17 cellular contexts compared by ENCODE assay signal in genomic region chr19:41123716-41124244, GRCh38. TPM values are rescaled to one million over a fixed set of nuclear protein-coding genes. Genes with fewer than 3 reads are reported as not detected.
DNase-seq lines count a peak whose midpoint lies in the region; ATAC-seq, FAIRE-seq and TF ChIP-seq lines count a peak whose summit lies in the region.
"Had no signal": no experiment of that assay in that cellular context is flagged by ENCODE, and none has a peak within 500 bp of the region (broad histone marks: within the 10 kb centered on the region; RNA-seq: fewer than 3 reads in every experiment).

No MANE protein-coding gene starts in this region.

- no peaks in the 10 kb centered on the region for H3K79me2 ChIP-seq in H1 (ENCODE audit: control insufficient read depth in 1 of 2, insufficient read depth in 2 of 2, low read length in 2 of 2)
- H3K79me2 ChIP-seq in HepG2 (ENCODE audit: insufficient read depth, low read length), result no peaks in the 10 kb centered on the region

- 98% methylated on average over 8 of the region's 10 CpGs; no CpG with 5 or more reads in 1 of the 2 experiments for WGBS in IMR-90 (ENCODE audit: extremely low coverage in 2 of 2, insufficient read length in 1 of 2), 2 experiments
- 95% methylated on average over 9 of the region's 10 CpGs; no CpG with 5 or more reads in 1 of the 2 experiments for WGBS in H1 (ENCODE audit: extremely low coverage in 1 of 2, insufficient coverage in 1 of 2, insufficient read length in 1 of 2, insufficient replicate concordance in 2 of 2, low coverage in 1 of 2, low lambda C conversion rate in 2 of 2, missing lambda C conversion rate in 1 of 2), 2 experiments
- no CpG with 5 or more reads among the region's 10 CpGs for WGBS in neuronal stem cell (ENCODE audit: extremely low coverage in 2 of 2, insufficient read length in 2 of 2, insufficient replicate concordance in 1 of 2), 2 donors
- WGBS in HepG2 (ENCODE audit: low lambda C conversion rate), result 58% methylated on average over 10 of the region's 10 CpGs

- H3K27me3 ChIP-seq in IMR-90 (ENCODE audit: control insufficient read depth, insufficient read depth, low read length), result no peaks in the 10 kb centered on the region; the same call in 1 of the 2 replicates
- H3K27me3 ChIP-seq in H1 (replicated peaks in 1 of 4; ENCODE audit: control insufficient read depth in 3 of 4, extremely low read depth in 1 of 4, insufficient read depth in 3 of 4, low read length in 3 of 4), result peaks cover 0 to under 1% (median 0%) of the 10 kb centered on the region in 4 experiments; a peak in 1 of 7 replicates
- peaks cover 0 to 6% (median 0%) of the 10 kb centered on the region in 3 experiments for H3K27me3 ChIP-seq in neuronal stem cell (ENCODE audit: control insufficient read depth in 3 of 3, insufficient read depth in 3 of 3, low read depth in 1 of 3, low read length in 3 of 3)
- H3K27me3 ChIP-seq in HepG2 (ENCODE audit: control insufficient read depth in 1 of 2, insufficient read depth in 2 of 2, low read length in 2 of 2), result peaks cover 0 to 4% of the 10 kb centered on the region in 2 experiments; a peak in 3 of 5 replicates

- intact Hi-C loops in IMR-90 (cut with micrococcal nuclease) (no loop called here), HepG2 (cut with micrococcal nuclease; ENCODE audit: unreplicated experiment) (no loop called here)
- intact Hi-C loops in activated naive CD4-positive, alpha-beta T cell treated with anti-CD3 and anti-CD28 coated beads for 36 hours (cut with micrococcal nuclease), result no loop called here

- BruUV-seq in IMR-90 (replicated peaks; lab: Mats Ljungman, UMichigan), result no TSS peak
- BruUV-seq in HepG2 (replicated peaks; lab: Mats Ljungman, UMichigan), result no TSS peak

- H2AK5ac ChIP-seq in IMR-90 (ENCODE audit: low read depth, low read length), result no peak overlapping the region
- H2AK5ac ChIP-seq in H1 (ENCODE audit: low read depth, low read length), result no peak overlapping the region
- H2AK5ac ChIP-seq in neuronal stem cell (ENCODE audit: low read depth, low read length), result peak overlapping the region; percentile 70

- TF ChIP-seq POLR2A in IMR-90 (IDR thresholded peaks at IDR 0.05; ENCODE audit: low read depth, low read length) (no peak), H1 (IDR thresholded peaks at IDR 0.05; ENCODE audit: control extremely low read depth in 1 of 2, low read depth in 2 of 2, low read length in 2 of 2) (no peak), HepG2 (IDR thresholded peaks at IDR 0.05; ENCODE audit: insufficient read depth in 1 of 2, low read depth in 2 of 2, low read length in 2 of 2) (no peak)

- H3K4me2 ChIP-seq in IMR-90 (ENCODE audit: low read depth, low read length) (no peak overlapping the region), H1 (ENCODE audit: insufficient read depth in 1 of 2, low read depth in 2 of 2, low read length in 2 of 2) (no peak overlapping the region), neuronal stem cell (ENCODE audit: insufficient read depth, low read length, poor library complexity, severe bottlenecking) (no peak overlapping the region), HepG2 (ENCODE audit: low read depth, low read length) (no peak overlapping the region)
- H3K4me2 ChIP-seq: SK-N-SH had no signal

- in situ Hi-C loops in IMR-90 (cut with MboI; ENCODE audit: low sequenced_read_pairs) (no loop called here), HepG2 (cut with HindIII; ENCODE audit: extremely low pct_ligation_motif_present, low pct_unique_long_range_greater_than_20kb) (no loop called here)

- H3K4ac ChIP-seq in IMR-90 (ENCODE audit: low read depth, low read length), result no peak overlapping the region
- H3K4ac ChIP-seq in H1 (replicated peaks; ENCODE audit: insufficient read length, low read depth, low read length), result no peak overlapping the region
- no peak overlapping the region for H3K4ac ChIP-seq in neuronal stem cell (ENCODE audit: low read length)

- H2BK120ac ChIP-seq in IMR-90 (ENCODE audit: low read depth, low read length) (no peak overlapping the region), H1 (replicated peaks; ENCODE audit: low read depth, low read length) (no peak overlapping the region), neuronal stem cell (ENCODE audit: low read depth, low read length) (no peak overlapping the region)

- no peak overlapping the region for H3K4me3 Mint-ChIP-seq in activated naive CD4-positive, alpha-beta T cell treated with anti-CD3 and anti-CD28 coated beads for 36 hours
- no peak overlapping the region for H3K4me3 Mint-ChIP-seq in activated CD4-positive, alpha-beta memory T cell treated with anti-CD3 and anti-CD28 coated beads, Interleukin-2, amount 10 ng/mL, durations not matched to agents 7 days and 5 days
- H3K4me3 Mint-ChIP-seq: CD14-positive monocyte had no signal

- TF ChIP-seq CTCF in IMR-90 (conservative IDR thresholded peaks at IDR 0.05; ENCODE audit: low read depth, low read length) (no peak), H1 (IDR thresholded peaks at IDR 0.05; ENCODE audit: control extremely low read depth in 1 of 3, insufficient read depth in 1 of 3, low read depth in 1 of 3, low read length in 3 of 3) (no peak), HepG2 (CRISPR knock-in tag; IDR thresholded peaks at IDR 0.05) (no peak)

- H4K20me1 ChIP-seq in IMR-90 (ENCODE audit: insufficient read depth, low read length) (no peaks in the 10 kb centered on the region), H1 (replicated peaks in 1 of 2; ENCODE audit: control insufficient read depth in 1 of 2, insufficient read depth in 2 of 2, low read length in 2 of 2) (no peaks in the 10 kb centered on the region), HepG2 (ENCODE audit: insufficient read depth, low read length) (no peaks in the 10 kb centered on the region)

- H3K4me1 ChIP-seq in IMR-90 (ENCODE audit: control insufficient read depth, insufficient read depth, low read length), result no peaks in the 10 kb centered on the region
- peaks cover 0 to 5% (median 3%) of the 10 kb centered on the region in 4 experiments; a peak in 3 of 7 replicates for H3K4me1 ChIP-seq in H1 (replicated peaks in 1 of 4; ENCODE audit: control insufficient read depth in 3 of 4, insufficient read depth in 4 of 4, low read length in 3 of 4)
- no peaks in the 10 kb centered on the region for H3K4me1 ChIP-seq in neuronal stem cell (ENCODE audit: control insufficient read depth in 2 of 2, insufficient read depth in 1 of 2, low read depth in 1 of 2, low read length in 2 of 2)
- no peaks in the 10 kb centered on the region for H3K4me1 ChIP-seq in HepG2 (ENCODE audit: insufficient read depth, low read length)

- no peak for TF ChIP-seq EP300 in H1 (IDR thresholded peaks at IDR 0.05; ENCODE audit: borderline replicate concordance in 1 of 2, low read depth in 2 of 2, low read length in 2 of 2)
- TF ChIP-seq EP300 in HepG2 (IDR thresholded peaks at IDR 0.05; ENCODE audit: low read depth in 2 of 2, low read length in 2 of 2), result no peak
- no peak for TF ChIP-seq EP300 in HepG2 (CRISPR knock-in tag; IDR thresholded peaks at IDR 0.05; ENCODE audit: borderline replicate concordance)

- peaks cover 2% of the 10 kb centered on the region; the same call in 1 of the 2 replicates for H3K23me2 ChIP-seq in H1 (ENCODE audit: low read depth, low read length)

- peak; percentile 53 for DNase-seq in activated effector memory CD4-positive, alpha-beta T cell treated with anti-CD3 and anti-CD28 coated beads, Interleukin-2, amount 50 U/mL, for 16 hours
- no peak for DNase-seq in activated effector memory CD4-positive, alpha-beta T cell treated with Interleukin-2 at 50 U/mL for 16 hours
- DNase-seq in IMR-90, result no peak
- no peak for DNase-seq in H1 (ENCODE audit: low read depth in 1 of 2, low spot score in 2 of 2)
- no peak for DNase-seq in neuronal stem cell (ENCODE audit: low spot score)
- DNase-seq in activated naive CD4-positive, alpha-beta T cell treated with anti-CD3 and anti-CD28 coated beads for 36 hours, result no peak
- no peak for DNase-seq in HepG2 (ENCODE audit: low spot score)
- DNase-seq in activated CD4-positive, alpha-beta memory T cell treated with anti-CD3 and anti-CD28 coated beads, Interleukin-2, amount 10 ng/mL, durations not matched to agents 7 days and 5 days, result no peak
- DNase-seq: GF-D8, NCI-H1105 treated with DMSO at 0.1 percent for 48 hours, NCI-H187, SK-N-SH had no signal

- H2AK9ac ChIP-seq in IMR-90 (replicated peaks; ENCODE audit: low read depth, low read length, poor library complexity), result no peak overlapping the region

- no peak overlapping the region for H3K4me3 ChIP-seq in IMR-90 (ENCODE audit: insufficient read depth, low read depth, low read length)
- no peak overlapping the region for H3K4me3 ChIP-seq in H1 (ENCODE audit: extremely low read depth in 1 of 4, insufficient read depth in 2 of 4, low read depth in 3 of 4, low read length in 4 of 4)
- H3K4me3 ChIP-seq in neuronal stem cell (ENCODE audit: low read length in 2 of 2), result no peak overlapping the region
- H3K4me3 ChIP-seq in HepG2 (replicated peaks in 1 of 3; ENCODE audit: insufficient read depth in 1 of 3, low read depth in 2 of 3, low read length in 3 of 3), result no peak overlapping the region

- H3K27ac ChIP-seq in IMR-90 (ENCODE audit: insufficient read depth, low read length) (no peak overlapping the region), H1 (ENCODE audit: low read depth, low read length) (no peak overlapping the region), neuronal stem cell (replicated peaks; ENCODE audit: low read length) (no peak overlapping the region), HepG2 (ENCODE audit: extremely low read length, insufficient read depth, low read length) (no peak overlapping the region)

- H3K14ac ChIP-seq in IMR-90 (replicated peaks; ENCODE audit: low read depth, low read length), result no peak overlapping the region
- H3K14ac ChIP-seq in H1 (ENCODE audit: insufficient read length), result no peak overlapping the region
- H3K14ac ChIP-seq in neuronal stem cell (ENCODE audit: low read length), result no peak overlapping the region

- H3K18ac ChIP-seq in IMR-90 (ENCODE audit: low read depth, low read length) (no peak overlapping the region), H1 (ENCODE audit: extremely low read depth, low read length) (no peak overlapping the region), neuronal stem cell (ENCODE audit: low read length) (peak overlapping the region; percentile 19)

- no peaks in the 10 kb centered on the region for H3K9me3 ChIP-seq in IMR-90 (ENCODE audit: control insufficient read depth, insufficient read depth, low read length)
- H3K9me3 ChIP-seq in H1 (ENCODE audit: insufficient read depth in 2 of 2, low read depth in 1 of 2, low read length in 1 of 2), result no peaks in the 10 kb centered on the region
- no peaks in the 10 kb centered on the region for H3K9me3 ChIP-seq in neuronal stem cell (replicated peaks in 1 of 2; ENCODE audit: control insufficient read depth in 2 of 2, insufficient read depth in 1 of 2, low read depth in 1 of 2, low read length in 2 of 2)
- no peaks in the 10 kb centered on the region for H3K9me3 ChIP-seq in HepG2 (ENCODE audit: low read length)
- H3K9me3 ChIP-seq: SK-N-SH had no signal

- POLR2A ChIA-PET in IMR-90 (lab: Charles Lee; ENCODE audit: unreplicated experiment), result no interaction called here
- POLR2A ChIA-PET in H1 (lab: Charles Lee; ENCODE audit: partially characterized antibody), result interaction anchor here (0.7 kb wide), 1 partner anchor 13 kb away, joined by 3 read pairs; no protein-coding TSS in a partner anchor
- POLR2A ChIA-PET in HepG2 (lab: Yijun Ruan, JAX), result no interaction called here
- POLR2A ChIA-PET in activated CD4-positive, alpha-beta memory T cell treated with anti-CD3 and anti-CD28 coated beads, Interleukin-2, amount 10 ng/mL, durations not matched to agents 7 days and 5 days (lab: Charles Lee), result no interaction called here

- TF ChIP-seq RAD21 in IMR-90 (IDR thresholded peaks at IDR 0.05; ENCODE audit: low read length) (no peak), H1 (IDR thresholded peaks at IDR 0.05 in 1 of 2, conservative IDR thresholded peaks at IDR 0.05 in 1 of 2; ENCODE audit: low read depth in 2 of 2, low read length in 2 of 2) (no peak), HepG2 (CRISPR knock-in tag; IDR thresholded peaks at IDR 0.05) (no peak)

- H2BK5ac ChIP-seq in IMR-90 (ENCODE audit: low read depth, low read length, poor library complexity, severe bottlenecking), result no peak overlapping the region
- no peak overlapping the region for H2BK5ac ChIP-seq in H1 (ENCODE audit: low read depth, low read length)
- H2BK5ac ChIP-seq in neuronal stem cell (ENCODE audit: low read length), result no peak overlapping the region

- H2BK15ac ChIP-seq in IMR-90 (ENCODE audit: low read depth, low read length) (no peak overlapping the region), H1 (ENCODE audit: low read length) (no peak overlapping the region), neuronal stem cell (ENCODE audit: low read length) (no peak overlapping the region)

- no peaks in the 10 kb centered on the region for H3K36me3 ChIP-seq in IMR-90 (ENCODE audit: control insufficient read depth, insufficient read depth, low read length)
- no peaks in the 10 kb centered on the region for H3K36me3 ChIP-seq in H1 (ENCODE audit: control insufficient read depth in 2 of 4, insufficient read depth in 4 of 4, low read length in 3 of 4)
- no peaks in the 10 kb centered on the region for H3K36me3 ChIP-seq in neuronal stem cell (replicated peaks in 1 of 2; ENCODE audit: control insufficient read depth in 2 of 2, insufficient read depth in 2 of 2, low read length in 2 of 2)
- no peaks in the 10 kb centered on the region for H3K36me3 ChIP-seq in HepG2 (replicated peaks in 1 of 2; ENCODE audit: control insufficient read depth in 1 of 2, insufficient read depth in 2 of 2, low read length in 2 of 2)

- dilution Hi-C loops in IMR-90 (cut with HindIII; ENCODE audit: low sequenced_read_pairs, unreplicated experiment), result no loop called here

- H3K27me3 Mint-ChIP-seq in activated naive CD4-positive, alpha-beta T cell treated with anti-CD3 and anti-CD28 coated beads for 36 hours (ENCODE audit: low read depth), result no peaks in the 10 kb centered on the region
- H3K27me3 Mint-ChIP-seq in activated CD4-positive, alpha-beta memory T cell treated with anti-CD3 and anti-CD28 coated beads, Interleukin-2, amount 10 ng/mL, durations not matched to agents 7 days and 5 days, result peaks cover 7% of the 10 kb centered on the region

- no peaks in the 10 kb centered on the region for H3K9me3 Mint-ChIP-seq in activated naive CD4-positive, alpha-beta T cell treated with anti-CD3 and anti-CD28 coated beads for 36 hours
- H3K9me3 Mint-ChIP-seq in activated CD4-positive, alpha-beta memory T cell treated with anti-CD3 and anti-CD28 coated beads, Interleukin-2, amount 10 ng/mL, durations not matched to agents 7 days and 5 days, result peaks cover 6% of the 10 kb centered on the region

- H4K8ac ChIP-seq in IMR-90 (ENCODE audit: low read depth in 2 of 2, low read length in 2 of 2) (no peak overlapping the region), H1 (ENCODE audit: extremely low read depth, insufficient read depth, low read length) (no peak overlapping the region; the same call in 1 of the 2 replicates), neuronal stem cell (ENCODE audit: low read depth, low read length) (no peak overlapping the region)

- FAIRE-seq in H1 (lab: Jason Lieb, UNC), result no peak
- no peak for FAIRE-seq in HepG2 (lab: Jason Lieb, UNC)

- H3K36me3 Mint-ChIP-seq in activated naive CD4-positive, alpha-beta T cell treated with anti-CD3 and anti-CD28 coated beads for 36 hours (ENCODE audit: low read depth), result no peaks in the 10 kb centered on the region
- H3K36me3 Mint-ChIP-seq in activated CD4-positive, alpha-beta memory T cell treated with anti-CD3 and anti-CD28 coated beads, Interleukin-2, amount 10 ng/mL, durations not matched to agents 7 days and 5 days (ENCODE audit: low read depth), result peaks cover 10% of the 10 kb centered on the region
- H3K36me3 Mint-ChIP-seq: CD14-positive monocyte had no signal

- no peak for ATAC-seq in IMR-90 (ENCODE audit: low read depth)
- ATAC-seq in HepG2, result no peak
- ATAC-seq: Right ventricle myocardium inferior had no signal

- H4K5ac ChIP-seq in IMR-90 (ENCODE audit: low read depth, low read length) (no peak overlapping the region), H1 (ENCODE audit: insufficient read length, low read depth, low read length) (no peak overlapping the region)

- no peak overlapping the region for H3K27ac Mint-ChIP-seq in activated naive CD4-positive, alpha-beta T cell treated with anti-CD3 and anti-CD28 coated beads for 36 hours
- no peak overlapping the region for H3K27ac Mint-ChIP-seq in activated CD4-positive, alpha-beta memory T cell treated with anti-CD3 and anti-CD28 coated beads, Interleukin-2, amount 10 ng/mL, durations not matched to agents 7 days and 5 days

- H2AFZ ChIP-seq in IMR-90 (replicated peaks; ENCODE audit: low read length, poor library complexity) (peak overlapping the region; percentile 3), H1 (ENCODE audit: low read length) (no peak overlapping the region), neuronal stem cell (ENCODE audit: low read length) (no peak overlapping the region), HepG2 (ENCODE audit: low read length) (no peak overlapping the region)

- H3K79me1 ChIP-seq in IMR-90 (ENCODE audit: low read depth in 1 of 2, low read length in 2 of 2) (no peaks in the 10 kb centered on the region), H1 (ENCODE audit: low read depth, low read length) (no peaks in the 10 kb centered on the region), neuronal stem cell (ENCODE audit: low read depth, low read length) (no peaks in the 10 kb centered on the region)

- no peak overlapping the region for H2BK20ac ChIP-seq in IMR-90 (ENCODE audit: low read depth, low read length)
- H2BK20ac ChIP-seq in H1 (ENCODE audit: low read length), result no peak overlapping the region

- H3K9ac ChIP-seq in IMR-90 (ENCODE audit: low read depth, low read length) (no peak overlapping the region), H1 (replicated peaks in 1 of 4; ENCODE audit: extremely low read depth in 1 of 4, low read depth in 3 of 4, low read length in 3 of 4) (no peak overlapping the region), neuronal stem cell (ENCODE audit: low read depth, low read length, poor library complexity) (no peak overlapping the region), HepG2 (ENCODE audit: insufficient read depth, low read depth, low read length) (no peak overlapping the region)
- H3K9ac ChIP-seq: SK-N-SH had no signal

- peaks cover 27% of the 10 kb centered on the region for H3K4me1 Mint-ChIP-seq in activated naive CD4-positive, alpha-beta T cell treated with anti-CD3 and anti-CD28 coated beads for 36 hours (ENCODE audit: low read depth)
- peaks cover 47% of the 10 kb centered on the region for H3K4me1 Mint-ChIP-seq in activated CD4-positive, alpha-beta memory T cell treated with anti-CD3 and anti-CD28 coated beads, Interleukin-2, amount 10 ng/mL, durations not matched to agents 7 days and 5 days

- no peaks in the 10 kb centered on the region for H3K9me1 ChIP-seq in IMR-90 (ENCODE audit: insufficient read depth, low read length)

- no peak overlapping the region for H3K56ac ChIP-seq in IMR-90 (ENCODE audit: extremely low read depth, insufficient read depth, low read length)
- H3K56ac ChIP-seq in H1 (replicated peaks; ENCODE audit: insufficient read length, low read depth, low read length), result no peak overlapping the region

- H2BK12ac ChIP-seq in H1 (ENCODE audit: low read depth, low read length) (0 out of 2 replicates have a peak overlapping the region, but pooled peaks have one; percentile 27), neuronal stem cell (ENCODE audit: low read length) (peak overlapping the region; percentile 73)

- H4K91ac ChIP-seq in IMR-90 (ENCODE audit: insufficient read depth, low read depth, low read length), result no peak overlapping the region
- peak overlapping the region; percentile 65 for H4K91ac ChIP-seq in H1 (replicated peaks; ENCODE audit: insufficient read length, low read length)
- no peak overlapping the region for H4K91ac ChIP-seq in neuronal stem cell (ENCODE audit: low read depth, low read length, poor library complexity)

- CTCF ChIA-PET in IMR-90 (lab: Yijun Ruan, JAX), result no interaction called here
- CTCF ChIA-PET in H1 (lab: Charles Lee; ENCODE audit: partially characterized antibody), result interaction anchor here (0.5 to 1.9 kb wide), 8 partner anchors 13 to 219 kb away, joined by 3 to 10 read pairs (median 4); no protein-coding TSS in a partner anchor
- CTCF ChIA-PET in activated naive CD4-positive, alpha-beta T cell treated with anti-CD3 and anti-CD28 coated beads for 36 hours (lab: Charles Lee), result interaction anchor here (0.9 to 1.8 kb wide), 2 partner anchors 21 to 149 kb away, joined by 3 to 7 read pairs; no protein-coding TSS in a partner anchor
- CTCF ChIA-PET in HepG2 (lab: Yijun Ruan, JAX; ENCODE audit: low intra/inter-chr PET ratio, low total read pairs), result no interaction called here
- CTCF ChIA-PET in activated CD4-positive, alpha-beta memory T cell treated with anti-CD3 and anti-CD28 coated beads, Interleukin-2, amount 10 ng/mL, durations not matched to agents 7 days and 5 days (lab: Charles Lee), result interaction anchor here (0.6 to 2.1 kb wide), 3 partner anchors 15 to 1120 kb away, joined by 4 read pairs; no protein-coding TSS in a partner anchor

- no peak overlapping the region for H3K23ac ChIP-seq in IMR-90 (ENCODE audit: low read depth, low read length)
- no peak overlapping the region for H3K23ac ChIP-seq in H1 (ENCODE audit: insufficient read length)
- no peak overlapping the region for H3K23ac ChIP-seq in neuronal stem cell (ENCODE audit: low read depth, low read length, poor library complexity)

RNA-seq across cellular contexts. Expression of gene CYP2F1, which starts 9.5 kb away (rescaled TPM):
- not detected in 2 replicates for total RNA-seq in IMR-90 (2012; rRNA removed)
- not detected in 2 replicates for polyA plus RNA-seq in IMR-90 (2012; rRNA removed)
- polyA plus RNA-seq in IMR-90 (2012; cell fraction: cytosol; rRNA removed), result not detected in 2 replicates
- not detected in 2 replicates for polyA plus RNA-seq in IMR-90 (2012; cell fraction: nucleus; rRNA removed; ENCODE audit: low replicate concordance)
- total RNA-seq in H1 (2021; fragmentation: NEBNext Ultra II Directional; extraction: Animal tissue kit (Norgen Biotek cat#: 25700)), result 0.34 TPM in 1 of 2 replicates, not detected in the other
- polyA plus RNA-seq in H1 (2011; rRNA removed), result 0.17 and 1.0 TPM in 2 replicates
- 0.09 TPM for polyA plus RNA-seq in H1 (2011; cell fraction: cytosol; rRNA removed)
- polyA plus RNA-seq in H1 (2011; cell fraction: nucleus; rRNA removed), result 0.68 TPM
- 0.53 to 1.0 TPM in 2 of 4 replicates, not detected in the others for polyA plus RNA-seq in H1 (2012, experiment 1 of 2)
- not detected for polyA plus RNA-seq in H1 (2012, experiment 2 of 2)
- 0.22 TPM for polyA plus RNA-seq in H1 (2013, experiment 1 of 2)
- polyA plus RNA-seq in H1 (2013, experiment 2 of 2), result 0.11 TPM
- 0.19 TPM in 1 of 2 replicates, not detected in the other for polyA minus RNA-seq in H1 (2011; rRNA and poly(A)+ RNA removed)
- not detected for polyA minus RNA-seq in H1 (2011; cell fraction: cytosol; rRNA and poly(A)+ RNA removed)
- polyA minus RNA-seq in H1 (2011; cell fraction: nucleus; rRNA and poly(A)+ RNA removed), result not detected
- polyA plus RNA-seq in neuronal stem cell (2013, experiment 1 of 2), result not detected
- 0.03 TPM for polyA plus RNA-seq in neuronal stem cell (2013, experiment 2 of 2)
- total RNA-seq in activated naive CD4-positive, alpha-beta T cell treated with anti-CD3 and anti-CD28 coated beads for 36 hours, result not detected
- total RNA-seq in HepG2 (2016; rRNA removed; fragmentation: Illumina TruSeq; extraction: Trizol), result not detected in 2 replicates
- total RNA-seq in HepG2 (2016; cell fraction: cytosol; rRNA removed; fragmentation: Illumina TruSeq; extraction: Trizol; ENCODE audit: low read depth), result not detected in 2 replicates
- not detected in 2 replicates for total RNA-seq in HepG2 (2016; cell fraction: insoluble cytoplasmic fraction; rRNA removed; fragmentation: Illumina TruSeq; extraction: Trizol)
- not detected in 2 replicates for total RNA-seq in HepG2 (2016; cell fraction: membrane; rRNA removed; fragmentation: Illumina TruSeq; extraction: Trizol)
- total RNA-seq in HepG2 (2016; cell fraction: nucleus; rRNA removed; fragmentation: Illumina TruSeq; extraction: Trizol), result not detected in 2 replicates
- polyA plus RNA-seq in HepG2 (2011; rRNA removed), result not detected in 2 replicates
- polyA plus RNA-seq in HepG2 (2011; cell fraction: cytosol; rRNA removed), result not detected in 2 replicates
- polyA plus RNA-seq in HepG2 (2011; cell fraction: nucleus; rRNA removed), result not detected in 2 replicates
- polyA plus RNA-seq in HepG2 (2012), result not detected in 2 replicates
- not detected in 2 replicates for polyA plus RNA-seq in HepG2 (2016; cell fraction: cytosol; fragmentation: Illumina TruSeq; extraction: Trizol; ENCODE audit: low read depth)
- polyA plus RNA-seq in HepG2 (2016; cell fraction: insoluble cytoplasmic fraction; fragmentation: Illumina TruSeq; extraction: Trizol; ENCODE audit: low read depth), result not detected in 2 replicates
- not detected in 2 replicates for polyA plus RNA-seq in HepG2 (2016; cell fraction: membrane; fragmentation: Illumina TruSeq; extraction: Trizol; ENCODE audit: low read depth)
- polyA plus RNA-seq in HepG2 (2016; cell fraction: nucleus; fragmentation: Illumina TruSeq; extraction: Trizol; ENCODE audit: insufficient read depth, low read depth), result not detected in 2 replicates
- polyA minus RNA-seq in HepG2 (2011; rRNA and poly(A)+ RNA removed; ENCODE audit: low replicate concordance), result not detected in 2 replicates
- polyA minus RNA-seq in HepG2 (2011; cell fraction: cytosol; rRNA and poly(A)+ RNA removed), result not detected in 2 replicates
- not detected in 2 replicates for polyA minus RNA-seq in HepG2 (2011; cell fraction: nucleus; rRNA and poly(A)+ RNA removed)
- total RNA-seq in activated CD4-positive, alpha-beta memory T cell treated with anti-CD3 and anti-CD28 coated beads, Interleukin-2, amount 10 ng/mL, durations not matched to agents 7 days and 5 days, result not detected
- total RNA-seq: A673, H4, HT-29, Right ventricle myocardium inferior had no signal
- polyA plus RNA-seq: CD14-positive monocyte, SK-N-SH had no signal

RNA-seq across cellular contexts. Expression of gene CYP2A13, which starts 35.5 kb away (rescaled TPM):
- not detected in 2 replicates for total RNA-seq in IMR-90 (2012; rRNA removed)
- not detected in 2 replicates for polyA plus RNA-seq in IMR-90 (2012; rRNA removed)
- polyA plus RNA-seq in IMR-90 (2012; cell fraction: cytosol; rRNA removed), result not detected in 2 replicates
- polyA plus RNA-seq in IMR-90 (2012; cell fraction: nucleus; rRNA removed; ENCODE audit: low replicate concordance), result not detected in 2 replicates
- 0.60 and 0.78 TPM in 2 replicates for total RNA-seq in H1 (2021; fragmentation: NEBNext Ultra II Directional; extraction: Animal tissue kit (Norgen Biotek cat#: 25700))
- polyA plus RNA-seq in H1 (2011; rRNA removed), result 0.63 and 0.88 TPM in 2 replicates
- polyA plus RNA-seq in H1 (2011; cell fraction: cytosol; rRNA removed), result 1.0 TPM
- 0.80 TPM for polyA plus RNA-seq in H1 (2011; cell fraction: nucleus; rRNA removed)
- 0.66 to 1.4 TPM (median 0.79 TPM) in 4 replicates for polyA plus RNA-seq in H1 (2012, experiment 1 of 2)
- polyA plus RNA-seq in H1 (2012, experiment 2 of 2), result 0.42 TPM
- polyA plus RNA-seq in H1 (2013, experiment 1 of 2), result 0.34 TPM
- polyA plus RNA-seq in H1 (2013, experiment 2 of 2), result 0.17 TPM
- 1.0 and 1.4 TPM in 2 replicates for polyA minus RNA-seq in H1 (2011; rRNA and poly(A)+ RNA removed)
- polyA minus RNA-seq in H1 (2011; cell fraction: cytosol; rRNA and poly(A)+ RNA removed), result not detected
- 0.80 TPM for polyA minus RNA-seq in H1 (2011; cell fraction: nucleus; rRNA and poly(A)+ RNA removed)
- 0.03 TPM for polyA plus RNA-seq in neuronal stem cell (2013, experiment 1 of 2)
- 0.03 TPM for polyA plus RNA-seq in neuronal stem cell (2013, experiment 2 of 2)
- total RNA-seq in activated naive CD4-positive, alpha-beta T cell treated with anti-CD3 and anti-CD28 coated beads for 36 hours, result not detected
- not detected in 2 replicates for total RNA-seq in HepG2 (2016; rRNA removed; fragmentation: Illumina TruSeq; extraction: Trizol)
- not detected in 2 replicates for total RNA-seq in HepG2 (2016; cell fraction: cytosol; rRNA removed; fragmentation: Illumina TruSeq; extraction: Trizol; ENCODE audit: low read depth)
- total RNA-seq in HepG2 (2016; cell fraction: insoluble cytoplasmic fraction; rRNA removed; fragmentation: Illumina TruSeq; extraction: Trizol), result not detected in 2 replicates
- total RNA-seq in HepG2 (2016; cell fraction: membrane; rRNA removed; fragmentation: Illumina TruSeq; extraction: Trizol), result not detected in 2 replicates
- total RNA-seq in HepG2 (2016; cell fraction: nucleus; rRNA removed; fragmentation: Illumina TruSeq; extraction: Trizol), result not detected in 2 replicates
- not detected in 2 replicates for polyA plus RNA-seq in HepG2 (2011; rRNA removed)
- not detected in 2 replicates for polyA plus RNA-seq in HepG2 (2011; cell fraction: cytosol; rRNA removed)
- not detected in 2 replicates for polyA plus RNA-seq in HepG2 (2011; cell fraction: nucleus; rRNA removed)
- not detected in 2 replicates for polyA plus RNA-seq in HepG2 (2012)
- polyA plus RNA-seq in HepG2 (2016; cell fraction: cytosol; fragmentation: Illumina TruSeq; extraction: Trizol; ENCODE audit: low read depth), result not detected in 2 replicates
- not detected in 2 replicates for polyA plus RNA-seq in HepG2 (2016; cell fraction: insoluble cytoplasmic fraction; fragmentation: Illumina TruSeq; extraction: Trizol; ENCODE audit: low read depth)
- polyA plus RNA-seq in HepG2 (2016; cell fraction: membrane; fragmentation: Illumina TruSeq; extraction: Trizol; ENCODE audit: low read depth), result not detected in 2 replicates
- not detected in 2 replicates for polyA plus RNA-seq in HepG2 (2016; cell fraction: nucleus; fragmentation: Illumina TruSeq; extraction: Trizol; ENCODE audit: insufficient read depth, low read depth)
- not detected in 2 replicates for polyA minus RNA-seq in HepG2 (2011; rRNA and poly(A)+ RNA removed; ENCODE audit: low replicate concordance)
- polyA minus RNA-seq in HepG2 (2011; cell fraction: cytosol; rRNA and poly(A)+ RNA removed), result not detected in 2 replicates
- not detected in 2 replicates for polyA minus RNA-seq in HepG2 (2011; cell fraction: nucleus; rRNA and poly(A)+ RNA removed)
- total RNA-seq in activated CD4-positive, alpha-beta memory T cell treated with anti-CD3 and anti-CD28 coated beads, Interleukin-2, amount 10 ng/mL, durations not matched to agents 7 days and 5 days, result not detected
- total RNA-seq: A673, H4, HT-29, Right ventricle myocardium inferior had no signal
- polyA plus RNA-seq: CD14-positive monocyte, SK-N-SH had no signal

Comparison
In these comparisons a context has a peak if more than half of its experiments do, and no peak if none do; other contexts are left out.
1. CTCF ChIA-PET loops: an anchor here in H1 (0.5 to 1.9 kb wide), activated naive CD4-positive, alpha-beta T cell treated with anti-CD3 and anti-CD28 coated beads for 36 hours (0.9 to 1.8 kb wide) and activated CD4-positive, alpha-beta memory T cell treated with anti-CD3 and anti-CD28 coated beads, Interleukin-2, amount 10 ng/mL, durations not matched to agents 7 days and 5 days (0.6 to 2.1 kb wide); none called in IMR-90 and HepG2.